14 cellular contexts compared by ENCODE assay signal in the genomic region with DNA sequence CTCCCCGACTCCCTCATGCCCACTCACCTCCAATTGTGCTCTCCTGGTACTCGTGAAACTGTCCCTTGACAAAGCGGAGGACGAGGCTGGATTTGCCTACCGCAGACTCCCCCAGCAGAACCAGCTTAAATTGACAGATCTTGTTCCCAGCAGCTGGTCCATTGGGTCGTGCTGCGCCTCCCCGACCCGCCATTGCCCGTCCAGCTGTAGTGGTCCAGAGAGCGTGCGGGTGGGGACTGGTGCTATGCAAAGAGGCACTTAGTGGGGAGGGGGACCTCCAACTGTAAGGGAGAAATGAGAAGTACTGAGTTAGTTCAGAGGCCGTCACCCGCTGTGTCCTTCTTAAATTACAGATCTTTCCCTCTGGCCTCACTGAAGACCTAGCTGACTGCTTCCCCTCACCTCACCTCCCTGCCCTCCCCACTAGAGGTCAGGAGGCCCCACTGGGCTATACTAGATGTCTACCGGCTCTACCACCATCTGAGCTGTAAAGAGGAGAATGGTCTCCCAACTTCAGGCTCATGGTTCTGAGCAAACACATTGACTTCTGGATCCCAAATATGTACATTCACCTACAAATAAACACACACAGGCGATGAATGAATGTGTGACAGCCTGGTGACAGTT. TPM values are rescaled to one million over a fixed set of nuclear protein-coding genes. Genes with fewer than 3 reads are reported as not detected.
A peak's percentile ranks its signal among the peaks of the same experiment; 100 is the strongest.
DNase-seq lines count a peak whose midpoint lies in the region; ATAC-seq, FAIRE-seq and TF ChIP-seq lines count a peak whose summit lies in the region.
"Had no signal": no experiment of that assay in that cellular context is flagged by ENCODE, and none has a peak within 500 bp of the region (broad histone marks: within the 10 kb centered on the region; RNA-seq: fewer than 3 reads in every experiment).

No MANE protein-coding gene starts in this region.

- H3K27me3 Mint-ChIP-seq in activated CD8-positive, alpha-beta memory T cell treated with anti-CD3 and anti-CD28 coated beads, Interleukin-2, amount 10 ng/mL, durations not matched to agents 7 days and 5 days = no peaks in the 10 kb centered on the region
- no peaks in the 10 kb centered on the region for H3K27me3 Mint-ChIP-seq in activated CD8-positive, alpha-beta T cell treated with anti-CD3 and anti-CD28 coated beads for 36 hours

- TF ChIP-seq CTCF in activated CD8-positive, alpha-beta T cell treated with anti-CD3 and anti-CD28 coated beads for 36 hours (IDR thresholded peaks at IDR 0.05) = no peak
- peak; percentile 2 for TF ChIP-seq CTCF in kidney (IDR thresholded peaks at IDR 0.05; ENCODE audit: borderline replicate concordance, extremely low read depth, insufficient read depth)

- DNase-seq in activated CD8-positive, alpha-beta memory T cell treated with anti-CD3 and anti-CD28 coated beads, Interleukin-2, amount 10 ng/mL, durations not matched to agents 7 days and 5 days = no peak
- DNase-seq in activated CD8-positive, alpha-beta memory T cell treated with anti-CD3 and anti-CD28 coated beads, Interleukin-2, amount 50 U/mL, for 4 hours = no peak
- DNase-seq in activated CD8-positive, alpha-beta T cell treated with anti-CD3 and anti-CD28 coated beads for 36 hours = no peak
- DNase-seq in kidney (no peak), NCI-H2196 (lab: John Stamatoyannopoulos, UW; ENCODE audit: unreplicated experiment) (no peak)
- DNase-seq: kidney glomerular epithelial cell had no signal

- H3K9me3 Mint-ChIP-seq in activated CD8-positive, alpha-beta memory T cell treated with anti-CD3 and anti-CD28 coated beads, Interleukin-2, amount 10 ng/mL, durations not matched to agents 7 days and 5 days (ENCODE audit: low read depth) = no peaks in the 10 kb centered on the region
- H3K9me3 Mint-ChIP-seq in activated CD8-positive, alpha-beta T cell treated with anti-CD3 and anti-CD28 coated beads for 36 hours = no peaks in the 10 kb centered on the region

- CTCF ChIA-PET in activated CD8-positive, alpha-beta memory T cell treated with anti-CD3 and anti-CD28 coated beads, Interleukin-2, amount 10 ng/mL, durations not matched to agents 7 days and 5 days (lab: Charles Lee) = interaction anchor here (0.9 to 1.3 kb wide), 3 partner anchors 10 to 88 kb away, joined by 3 to 4 read pairs (median 4); no protein-coding TSS in a partner anchor
- CTCF ChIA-PET in activated CD8-positive, alpha-beta T cell treated with anti-CD3 and anti-CD28 coated beads for 36 hours (lab: Charles Lee) = interaction anchor here (0.8 to 2.9 kb wide), 9 partner anchors 10 to 298 kb away, joined by 3 to 15 read pairs (median 3); no protein-coding TSS in a partner anchor

- peaks cover 30 to 49% of the 10 kb centered on the region in 2 donors for H3K36me3 ChIP-seq in kidney (ENCODE audit: control insufficient read depth in 1 of 2, insufficient read depth in 2 of 2, low read length in 2 of 2)
- peaks cover 5 to 61% (median 50%) of the 10 kb centered on the region in 5 donors for H3K36me3 ChIP-seq in subcutaneous abdominal adipose tissue (ENCODE audit: control insufficient read depth in 5 of 5, insufficient read depth in 5 of 5, low read length in 5 of 5)

- H3K27ac Mint-ChIP-seq in activated CD8-positive, alpha-beta memory T cell treated with anti-CD3 and anti-CD28 coated beads, Interleukin-2, amount 10 ng/mL, durations not matched to agents 7 days and 5 days = peak overlapping the region; percentile 38
- peak overlapping the region; percentile 49 for H3K27ac Mint-ChIP-seq in activated CD8-positive, alpha-beta T cell treated with anti-CD3 and anti-CD28 coated beads for 36 hours

- no peak for FAIRE-seq in kidney (lab: Jason Lieb, UNC)
- FAIRE-seq: A204.1 had no signal

- H3K4me3 ChIP-seq in kidney (ENCODE audit: low read length in 2 of 2) (no peak overlapping the region), subcutaneous abdominal adipose tissue (ENCODE audit: low read depth in 1 of 5, low read length in 5 of 5) (no peak overlapping the region)
- H3K4me3 ChIP-seq: cardiac muscle cell had no signal

- POLR2A ChIA-PET in activated CD8-positive, alpha-beta T cell treated with anti-CD3 and anti-CD28 coated beads for 36 hours (lab: Charles Lee) = interaction anchor here (0.6 to 5.6 kb wide), 5 partner anchors 9 to 117 kb away, joined by 3 to 24 read pairs (median 3); partner anchors contain the start of genes HSPB9 and KAT2A

- H3K9ac ChIP-seq in kidney (ENCODE audit: low read length in 2 of 2) = peak overlapping the region in 1 of 2 donors; percentile 29
- H3K9ac ChIP-seq in subcutaneous abdominal adipose tissue (ENCODE audit: low read length in 5 of 5) = peak overlapping the region in 1 of 5 donors; percentile 44

- H3K4me1 Mint-ChIP-seq in activated CD8-positive, alpha-beta memory T cell treated with anti-CD3 and anti-CD28 coated beads, Interleukin-2, amount 10 ng/mL, durations not matched to agents 7 days and 5 days = peaks cover 40% of the 10 kb centered on the region
- H3K4me1 Mint-ChIP-seq in activated CD8-positive, alpha-beta T cell treated with anti-CD3 and anti-CD28 coated beads for 36 hours (ENCODE audit: low read depth) = peaks cover 44% of the 10 kb centered on the region

- peaks cover 61 to 63% of the 10 kb centered on the region in 2 donors for H3K4me1 ChIP-seq in kidney (ENCODE audit: control insufficient read depth in 1 of 2, insufficient read depth in 1 of 2, low read depth in 1 of 2, low read length in 2 of 2)
- peaks cover 34 to 74% (median 58%) of the 10 kb centered on the region in 5 donors for H3K4me1 ChIP-seq in subcutaneous abdominal adipose tissue (ENCODE audit: control insufficient read depth in 5 of 5, insufficient read depth in 5 of 5, low read length in 5 of 5)

- peaks cover 27% of the 10 kb centered on the region for H3K36me3 Mint-ChIP-seq in activated CD8-positive, alpha-beta memory T cell treated with anti-CD3 and anti-CD28 coated beads, Interleukin-2, amount 10 ng/mL, durations not matched to agents 7 days and 5 days
- H3K36me3 Mint-ChIP-seq in activated CD8-positive, alpha-beta T cell treated with anti-CD3 and anti-CD28 coated beads for 36 hours (ENCODE audit: low read depth) = peaks cover 32% of the 10 kb centered on the region

- no peaks in the 10 kb centered on the region for H3K27me3 ChIP-seq in subcutaneous abdominal adipose tissue (ENCODE audit: control insufficient read depth in 5 of 5, insufficient read depth in 4 of 5, low read length in 5 of 5)
- H3K27me3 ChIP-seq: cardiac muscle cell had no signal

- H3K27ac ChIP-seq in kidney (ENCODE audit: low read depth in 2 of 2, low read length in 2 of 2) = peak overlapping the region; percentile 86 to 91
- H3K27ac ChIP-seq in subcutaneous abdominal adipose tissue (ENCODE audit: low read depth, low read length) = peak overlapping the region; percentile 91
- H3K27ac ChIP-seq: cardiac muscle cell had no signal

- ATAC-seq in activated CD8-positive, alpha-beta memory T cell treated with anti-CD3 and anti-CD28 coated beads, Interleukin-2, amount 10 ng/mL, durations not matched to agents 7 days and 5 days = no peak
- ATAC-seq in activated CD8-positive, alpha-beta T cell treated with anti-CD3 and anti-CD28 coated beads for 36 hours = no peak
- ATAC-seq in HG03097 (IDR thresholded peaks at IDR 0.05; ENCODE audit: low FRiP score, unreplicated experiment) (no peak), GM21381 (IDR thresholded peaks at IDR 0.05; ENCODE audit: unreplicated experiment) (no peak)

- intact Hi-C loops in activated CD8-positive, alpha-beta T cell treated with anti-CD3 and anti-CD28 coated beads for 36 hours (cut with micrococcal nuclease) = no loop called here
- intact Hi-C loops in kidney (cut with DNase I) = no loop called here

- H3K9me3 ChIP-seq in kidney (ENCODE audit: control insufficient read depth in 1 of 2, low read length in 2 of 2) (no peaks in the 10 kb centered on the region), subcutaneous abdominal adipose tissue (ENCODE audit: control insufficient read depth in 5 of 5, low read length in 5 of 5) (no peaks in the 10 kb centered on the region)

- H3K4me3 Mint-ChIP-seq in activated CD8-positive, alpha-beta memory T cell treated with anti-CD3 and anti-CD28 coated beads, Interleukin-2, amount 10 ng/mL, durations not matched to agents 7 days and 5 days = no peak overlapping the region
- no peak overlapping the region for H3K4me3 Mint-ChIP-seq in activated CD8-positive, alpha-beta T cell treated with anti-CD3 and anti-CD28 coated beads for 36 hours

RNA-seq across cellular contexts. Expression of gene HSPB9, which starts 7.8 kb away (rescaled TPM):
- under 1 TPM in 1 of 2 experiments, not detected in 1; 0.58 TPM for total RNA-seq in activated CD8-positive, alpha-beta memory T cell treated with anti-CD3 and anti-CD28 coated beads, Interleukin-2, amount 10 ng/mL, durations not matched to agents 7 days and 5 days
- under 1 TPM in 1 of 2 experiments, not detected in 1; 0.41 TPM for total RNA-seq in activated CD8-positive, alpha-beta T cell treated with anti-CD3 and anti-CD28 coated beads for 36 hours
- not detected for total RNA-seq in kidney
- 0.99 TPM for polyA plus RNA-seq in kidney (ENCODE audit: insufficient read depth, low read depth, low replicate concordance)
- total RNA-seq: fibroblast of villous mesenchyme; posterior vena cava; T-helper 2 cell treated with Interferon-gamma antibody and Interleukin-4, amounts not matched to agents 100 ng/mL and 5 ng/mL, for 36 hours had no signal

RNA-seq across cellular contexts. Expression of gene KAT2A, which starts 9.3 kb away (rescaled TPM):
- total RNA-seq in activated CD8-positive, alpha-beta memory T cell treated with anti-CD3 and anti-CD28 coated beads, Interleukin-2, amount 10 ng/mL, durations not matched to agents 7 days and 5 days = 10 to 100 TPM; 49.0 to 58.2 TPM
- total RNA-seq in activated CD8-positive, alpha-beta T cell treated with anti-CD3 and anti-CD28 coated beads for 36 hours = 10 to 100 TPM; 49.2 to 50.2 TPM
- 38.6 TPM for total RNA-seq in kidney
- 38.6 TPM for polyA plus RNA-seq in kidney (ENCODE audit: insufficient read depth, low read depth, low replicate concordance)

RNA-seq across cellular contexts. Expression of gene DHX58, which starts 17.9 kb away (rescaled TPM):
- 100 to 1,000 TPM in 1 of 2 experiments, 10 to 100 TPM in 1; 65.8 to 105 TPM for total RNA-seq in activated CD8-positive, alpha-beta memory T cell treated with anti-CD3 and anti-CD28 coated beads, Interleukin-2, amount 10 ng/mL, durations not matched to agents 7 days and 5 days
- total RNA-seq in activated CD8-positive, alpha-beta T cell treated with anti-CD3 and anti-CD28 coated beads for 36 hours = 10 to 100 TPM; 31.7 to 36.2 TPM
- 27.5 TPM for total RNA-seq in kidney
- 22.1 TPM for polyA plus RNA-seq in kidney (ENCODE audit: insufficient read depth, low read depth, low replicate concordance)
- polyA plus RNA-seq: cardiac muscle cell had no signal

RNA-seq across cellular contexts. Expression of gene RAB5C, which starts 24.4 kb away (rescaled TPM):
- 10 to 100 TPM; 86.9 to 99.4 TPM for total RNA-seq in activated CD8-positive, alpha-beta memory T cell treated with anti-CD3 and anti-CD28 coated beads, Interleukin-2, amount 10 ng/mL, durations not matched to agents 7 days and 5 days
- 10 to 100 TPM; 30.7 to 32.5 TPM for total RNA-seq in activated CD8-positive, alpha-beta T cell treated with anti-CD3 and anti-CD28 coated beads for 36 hours
- 159 TPM for total RNA-seq in kidney
- polyA plus RNA-seq in kidney (ENCODE audit: insufficient read depth, low read depth, low replicate concordance) = 286 TPM

RNA-seq across cellular contexts. Expression of gene ZNF385C, which starts 32.1 kb away (rescaled TPM):
- total RNA-seq in activated CD8-positive, alpha-beta memory T cell treated with anti-CD3 and anti-CD28 coated beads, Interleukin-2, amount 10 ng/mL, durations not matched to agents 7 days and 5 days = under 1 TPM; 0.12 to 0.18 TPM
- total RNA-seq in activated CD8-positive, alpha-beta T cell treated with anti-CD3 and anti-CD28 coated beads for 36 hours = 1 to 10 TPM; 1.3 TPM
- 1.2 TPM for total RNA-seq in kidney
- polyA plus RNA-seq in kidney (ENCODE audit: insufficient read depth, low read depth, low replicate concordance) = 1.1 TPM
- total RNA-seq: fibroblast of villous mesenchyme; T-helper 2 cell treated with Interferon-gamma antibody and Interleukin-4, amounts not matched to agents 100 ng/mL and 5 ng/mL, for 36 hours had no signal
